In the genomic region with DNA sequence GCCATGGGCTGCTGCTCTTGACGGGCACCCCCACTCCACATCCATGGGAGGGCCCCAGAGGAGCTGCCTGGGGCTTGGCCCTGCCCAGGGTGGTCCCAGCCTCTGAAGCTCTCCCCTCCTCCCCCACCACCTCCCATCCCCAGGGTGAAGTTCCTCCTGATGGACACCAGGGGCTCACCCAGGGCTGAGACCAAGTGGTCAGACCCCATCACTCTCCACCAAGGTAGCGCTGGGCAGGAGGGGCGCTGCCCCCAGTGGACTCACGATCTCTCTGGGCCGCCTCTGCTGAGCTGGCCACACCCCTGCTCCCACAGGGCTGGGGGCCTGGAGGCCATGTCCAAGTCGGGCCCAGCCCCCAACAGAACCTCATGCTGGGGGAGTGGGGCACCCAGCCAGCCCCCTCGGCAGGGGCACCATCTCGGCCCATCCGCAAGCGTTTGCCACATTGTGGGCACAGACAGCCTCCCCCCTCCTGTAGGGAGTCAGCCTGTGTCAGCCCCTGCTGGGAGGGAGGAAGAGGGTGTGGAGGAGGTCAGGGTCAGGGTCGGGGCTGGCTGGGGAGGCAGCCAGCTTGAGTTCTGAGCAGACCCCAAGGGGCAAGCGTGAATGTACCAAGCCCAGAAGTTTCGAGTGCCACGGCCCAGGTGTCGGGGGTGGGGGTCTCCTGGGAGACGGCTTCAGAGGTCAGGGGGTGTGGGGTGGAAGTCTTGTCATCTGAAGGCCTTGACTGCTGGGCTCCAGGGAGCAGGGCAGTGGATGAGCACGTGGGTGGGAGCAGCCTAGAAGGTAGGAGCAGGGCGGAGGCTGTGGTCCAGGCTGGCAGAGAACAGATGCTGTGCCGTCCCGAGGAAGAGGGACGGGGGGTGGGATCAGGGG, we compare ENCODE assay signal across 1 cellular context.
TF ChIP-seq lines count a peak whose summit lies in the region.

No MANE protein-coding gene starts in this region.

TF ChIP-seq in HepG2, 621 proteins besides CTCF, POLR2A, EP300 and RAD21 (continued from another document and continues in another):
- TF ChIP-seq ZNF788 (CRISPR knock-in tag; IDR thresholded peaks at IDR 0.05; ENCODE audit: borderline replicate concordance), result no peak; the same call in 1 of the 2 replicates
- TF ChIP-seq, protein P1, sequence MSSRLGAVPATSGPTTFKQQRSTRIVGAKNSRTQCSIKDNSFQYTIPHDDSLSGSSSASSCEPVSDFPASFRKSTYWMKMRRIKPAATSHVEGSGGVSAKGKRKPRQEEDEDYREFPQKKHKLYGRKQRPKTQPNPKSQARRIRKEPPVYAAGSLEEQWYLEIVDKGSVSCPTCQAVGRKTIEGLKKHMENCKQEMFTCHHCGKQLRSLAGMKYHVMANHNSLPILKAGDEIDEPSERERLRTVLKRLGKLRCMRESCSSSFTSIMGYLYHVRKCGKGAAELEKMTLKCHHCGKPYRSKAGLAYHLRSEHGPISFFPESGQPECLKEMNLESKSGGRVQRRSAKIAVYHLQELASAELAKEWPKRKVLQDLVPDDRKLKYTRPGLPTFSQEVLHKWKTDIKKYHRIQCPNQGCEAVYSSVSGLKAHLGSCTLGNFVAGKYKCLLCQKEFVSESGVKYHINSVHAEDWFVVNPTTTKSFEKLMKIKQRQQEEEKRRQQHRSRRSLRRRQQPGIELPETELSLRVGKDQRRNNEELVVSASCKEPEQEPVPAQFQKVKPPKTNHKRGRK (CRISPR knock-in tag; IDR thresholded peaks at IDR 0.05), result no peak
- TF ChIP-seq ZNF616 (CRISPR knock-in tag; IDR thresholded peaks at IDR 0.05; ENCODE audit: low read depth), result 0 out of 2 replicates have a peak, but pooled peaks have one; percentile 50
- peak; percentile 57 for TF ChIP-seq ZFX (CRISPR knock-in tag; IDR thresholded peaks at IDR 0.05; ENCODE audit: low read depth)
- no peak for TF ChIP-seq SRSF9 (IDR thresholded peaks at IDR 0.05; ENCODE audit: borderline replicate concordance, insufficient read depth, low read depth, low read length, poor library complexity, severe bottlenecking)
- TF ChIP-seq, protein P2, sequence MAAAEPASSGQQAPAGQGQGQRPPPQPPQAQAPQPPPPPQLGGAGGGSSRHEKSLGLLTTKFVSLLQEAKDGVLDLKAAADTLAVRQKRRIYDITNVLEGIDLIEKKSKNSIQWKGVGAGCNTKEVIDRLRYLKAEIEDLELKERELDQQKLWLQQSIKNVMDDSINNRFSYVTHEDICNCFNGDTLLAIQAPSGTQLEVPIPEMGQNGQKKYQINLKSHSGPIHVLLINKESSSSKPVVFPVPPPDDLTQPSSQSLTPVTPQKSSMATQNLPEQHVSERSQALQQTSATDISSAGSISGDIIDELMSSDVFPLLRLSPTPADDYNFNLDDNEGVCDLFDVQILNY (CRISPR knock-in tag; conservative IDR thresholded peaks at IDR 0.05), result no peak
- no peak for TF ChIP-seq ZNF317 (CRISPR knock-in tag; IDR thresholded peaks at IDR 0.05)
- TF ChIP-seq ZNF556 (CRISPR knock-in tag; IDR thresholded peaks at IDR 0.05; ENCODE audit: borderline replicate concordance), result 0 out of 2 replicates have a peak, but pooled peaks have one; percentile 37
- TF ChIP-seq, protein P3, sequence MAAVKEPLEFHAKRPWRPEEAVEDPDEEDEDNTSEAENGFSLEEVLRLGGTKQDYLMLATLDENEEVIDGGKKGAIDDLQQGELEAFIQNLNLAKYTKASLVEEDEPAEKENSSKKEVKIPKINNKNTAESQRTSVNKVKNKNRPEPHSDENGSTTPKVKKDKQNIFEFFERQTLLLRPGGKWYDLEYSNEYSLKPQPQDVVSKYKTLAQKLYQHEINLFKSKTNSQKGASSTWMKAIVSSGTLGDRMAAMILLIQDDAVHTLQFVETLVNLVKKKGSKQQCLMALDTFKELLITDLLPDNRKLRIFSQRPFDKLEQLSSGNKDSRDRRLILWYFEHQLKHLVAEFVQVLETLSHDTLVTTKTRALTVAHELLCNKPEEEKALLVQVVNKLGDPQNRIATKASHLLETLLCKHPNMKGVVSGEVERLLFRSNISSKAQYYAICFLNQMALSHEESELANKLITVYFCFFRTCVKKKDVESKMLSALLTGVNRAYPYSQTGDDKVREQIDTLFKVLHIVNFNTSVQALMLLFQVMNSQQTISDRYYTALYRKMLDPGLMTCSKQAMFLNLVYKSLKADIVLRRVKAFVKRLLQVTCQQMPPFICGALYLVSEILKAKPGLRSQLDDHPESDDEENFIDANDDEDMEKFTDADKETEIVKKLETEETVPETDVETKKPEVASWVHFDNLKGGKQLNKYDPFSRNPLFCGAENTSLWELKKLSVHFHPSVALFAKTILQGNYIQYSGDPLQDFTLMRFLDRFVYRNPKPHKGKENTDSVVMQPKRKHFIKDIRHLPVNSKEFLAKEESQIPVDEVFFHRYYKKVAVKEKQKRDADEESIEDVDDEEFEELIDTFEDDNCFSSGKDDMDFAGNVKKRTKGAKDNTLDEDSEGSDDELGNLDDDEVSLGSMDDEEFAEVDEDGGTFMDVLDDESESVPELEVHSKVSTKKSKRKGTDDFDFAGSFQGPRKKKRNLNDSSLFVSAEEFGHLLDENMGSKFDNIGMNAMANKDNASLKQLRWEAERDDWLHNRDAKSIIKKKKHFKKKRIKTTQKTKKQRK (IDR thresholded peaks at IDR 0.05; ENCODE audit: low read length), result no peak
- TF ChIP-seq, protein P4, sequence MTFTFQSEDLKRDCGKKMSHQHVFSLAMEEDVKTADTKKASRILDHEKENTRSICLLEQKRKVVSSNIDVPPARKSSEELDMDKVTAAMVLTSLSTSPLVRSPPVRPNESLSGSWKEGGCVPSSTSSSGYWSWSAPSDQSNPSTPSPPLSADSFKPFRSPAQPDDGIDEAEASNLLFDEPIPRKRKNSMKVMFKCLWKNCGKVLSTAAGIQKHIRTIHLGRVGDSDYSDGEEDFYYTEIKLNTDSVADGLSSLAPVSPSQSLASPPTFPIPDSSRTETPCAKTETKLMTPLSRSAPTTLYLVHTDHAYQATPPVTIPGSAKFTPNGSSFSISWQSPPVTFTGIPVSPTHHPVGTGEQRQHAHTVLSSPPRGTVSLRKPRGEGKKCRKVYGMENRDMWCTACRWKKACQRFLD (CRISPR knock-in tag; IDR thresholded peaks at IDR 0.05; ENCODE audit: borderline replicate concordance), result no peak
- TF ChIP-seq ZNF10 (CRISPR knock-in tag; IDR thresholded peaks at IDR 0.05; ENCODE audit: borderline replicate concordance, low read depth), result no peak
- no peak for TF ChIP-seq RBM22 (optimal IDR thresholded peaks at IDR 0.05; ENCODE audit: low read length)
- no peak for TF ChIP-seq ZNF780A (CRISPR knock-in tag; IDR thresholded peaks at IDR 0.05)
- no peak for TF ChIP-seq CENPT (CRISPR knock-in tag; IDR thresholded peaks at IDR 0.05; ENCODE audit: low read depth)
- no peak for TF ChIP-seq ZNF766 (CRISPR knock-in tag; IDR thresholded peaks at IDR 0.05; ENCODE audit: borderline replicate concordance)
- no peak for TF ChIP-seq ZBTB21 (CRISPR knock-in tag; IDR thresholded peaks at IDR 0.05)
- TF ChIP-seq PHF5A (CRISPR knock-in tag; IDR thresholded peaks at IDR 0.05; ENCODE audit: low read depth, unreplicated experiment), result no peak
- no peak for TF ChIP-seq MAZ (IDR thresholded peaks at IDR 0.05; ENCODE audit: borderline replicate concordance, low read depth, low read length)
- TF ChIP-seq MAZ (CRISPR knock-in tag; IDR thresholded peaks at IDR 0.05; ENCODE audit: low read depth), result peak; percentile 32; the same call in 1 of the 2 replicates
- peak; percentile 74 for TF ChIP-seq RARA (CRISPR knock-in tag; IDR thresholded peaks at IDR 0.05)
- TF ChIP-seq TEAD3 (CRISPR knock-in tag; optimal IDR thresholded peaks at IDR 0.05; ENCODE audit: borderline replicate concordance), result peak; percentile 2
- no peak for TF ChIP-seq ZNF761 (CRISPR knock-in tag; conservative IDR thresholded peaks at IDR 0.05)
- TF ChIP-seq, protein P5, sequence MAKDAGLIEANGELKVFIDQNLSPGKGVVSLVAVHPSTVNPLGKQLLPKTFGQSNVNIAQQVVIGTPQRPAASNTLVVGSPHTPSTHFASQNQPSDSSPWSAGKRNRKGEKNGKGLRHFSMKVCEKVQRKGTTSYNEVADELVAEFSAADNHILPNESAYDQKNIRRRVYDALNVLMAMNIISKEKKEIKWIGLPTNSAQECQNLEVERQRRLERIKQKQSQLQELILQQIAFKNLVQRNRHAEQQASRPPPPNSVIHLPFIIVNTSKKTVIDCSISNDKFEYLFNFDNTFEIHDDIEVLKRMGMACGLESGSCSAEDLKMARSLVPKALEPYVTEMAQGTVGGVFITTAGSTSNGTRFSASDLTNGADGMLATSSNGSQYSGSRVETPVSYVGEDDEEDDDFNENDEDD (CRISPR knock-in tag; IDR thresholded peaks at IDR 0.05; ENCODE audit: borderline replicate concordance), result no peak
- TF ChIP-seq, protein P6, sequence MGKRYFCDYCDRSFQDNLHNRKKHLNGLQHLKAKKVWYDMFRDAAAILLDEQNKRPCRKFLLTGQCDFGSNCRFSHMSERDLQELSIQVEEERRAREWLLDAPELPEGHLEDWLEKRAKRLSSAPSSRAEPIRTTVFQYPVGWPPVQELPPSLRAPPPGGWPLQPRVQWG (CRISPR knock-in tag; IDR thresholded peaks at IDR 0.05; ENCODE audit: borderline replicate concordance, low read depth), result no peak
- TF ChIP-seq, protein P7, sequence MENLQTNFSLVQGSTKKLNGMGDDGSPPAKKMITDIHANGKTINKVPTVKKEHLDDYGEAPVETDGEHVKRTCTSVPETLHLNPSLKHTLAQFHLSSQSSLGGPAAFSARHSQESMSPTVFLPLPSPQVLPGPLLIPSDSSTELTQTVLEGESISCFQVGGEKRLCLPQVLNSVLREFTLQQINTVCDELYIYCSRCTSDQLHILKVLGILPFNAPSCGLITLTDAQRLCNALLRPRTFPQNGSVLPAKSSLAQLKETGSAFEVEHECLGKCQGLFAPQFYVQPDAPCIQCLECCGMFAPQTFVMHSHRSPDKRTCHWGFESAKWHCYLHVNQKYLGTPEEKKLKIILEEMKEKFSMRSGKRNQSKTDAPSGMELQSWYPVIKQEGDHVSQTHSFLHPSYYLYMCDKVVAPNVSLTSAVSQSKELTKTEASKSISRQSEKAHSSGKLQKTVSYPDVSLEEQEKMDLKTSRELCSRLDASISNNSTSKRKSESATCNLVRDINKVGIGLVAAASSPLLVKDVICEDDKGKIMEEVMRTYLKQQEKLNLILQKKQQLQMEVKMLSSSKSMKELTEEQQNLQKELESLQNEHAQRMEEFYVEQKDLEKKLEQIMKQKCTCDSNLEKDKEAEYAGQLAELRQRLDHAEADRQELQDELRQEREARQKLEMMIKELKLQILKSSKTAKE (CRISPR knock-in tag; IDR thresholded peaks at IDR 0.05; ENCODE audit: borderline replicate concordance), result peak; percentile 48; the same call in 1 of the 2 replicates
- TF ChIP-seq, protein P8, sequence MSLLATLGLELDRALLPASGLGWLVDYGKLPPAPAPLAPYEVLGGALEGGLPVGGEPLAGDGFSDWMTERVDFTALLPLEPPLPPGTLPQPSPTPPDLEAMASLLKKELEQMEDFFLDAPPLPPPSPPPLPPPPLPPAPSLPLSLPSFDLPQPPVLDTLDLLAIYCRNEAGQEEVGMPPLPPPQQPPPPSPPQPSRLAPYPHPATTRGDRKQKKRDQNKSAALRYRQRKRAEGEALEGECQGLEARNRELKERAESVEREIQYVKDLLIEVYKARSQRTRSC (CRISPR knock-in tag; IDR thresholded peaks at IDR 0.05; ENCODE audit: low read depth), result no peak
- TF ChIP-seq PCBP1 (IDR thresholded peaks at IDR 0.05; ENCODE audit: borderline replicate concordance, low read depth, low read length), result no peak
- TF ChIP-seq ZIK1 (CRISPR knock-in tag; IDR thresholded peaks at IDR 0.05; ENCODE audit: borderline replicate concordance, low read depth), result no peak
- no peak for TF ChIP-seq WIZ (CRISPR knock-in tag; IDR thresholded peaks at IDR 0.05)
- TF ChIP-seq NFE2L1 (CRISPR knock-in tag; IDR thresholded peaks at IDR 0.05; ENCODE audit: borderline replicate concordance), result no peak
- TF ChIP-seq ZBTB38 (CRISPR knock-in tag; IDR thresholded peaks at IDR 0.05), result no peak
- no peak for TF ChIP-seq ZFP36L2 (CRISPR knock-in tag; IDR thresholded peaks at IDR 0.05)
- TF ChIP-seq TEAD2 (CRISPR knock-in tag; IDR thresholded peaks at IDR 0.05), result no peak
- no peak for TF ChIP-seq FOXC1 (CRISPR knock-in tag; IDR thresholded peaks at IDR 0.05; ENCODE audit: borderline replicate concordance)
- no peak for TF ChIP-seq SOX6 (IDR thresholded peaks at IDR 0.05)
- TF ChIP-seq SOX6 (CRISPR knock-in tag; IDR thresholded peaks at IDR 0.05), result 0 out of 2 replicates have a peak, but pooled peaks have one; percentile 11
